Comparison of ENCODE assay signal across 1 cellular context in genomic region chr4:18012115-18012806, GRCh38.
TF ChIP-seq lines count a peak whose summit lies in the region.

No MANE protein-coding gene starts in this region.

TF ChIP-seq in SK-N-SH, 30 proteins besides CTCF, POLR2A, EP300 and RAD21 (continued from another document):
- no peak for TF ChIP-seq TAF1 (IDR thresholded peaks at IDR 0.05; ENCODE audit: borderline replicate concordance, low read depth, low read length)
- no peak for TF ChIP-seq FOXM1 (IDR thresholded peaks at IDR 0.05; ENCODE audit: low read depth)
- TF ChIP-seq SIN3A (IDR thresholded peaks at IDR 0.05; ENCODE audit: borderline replicate concordance, low read depth, low read length) = no peak
- no peak for TF ChIP-seq GABPA (IDR thresholded peaks at IDR 0.05; ENCODE audit: low read depth)
- TF ChIP-seq FOSL2 (IDR thresholded peaks at IDR 0.05; ENCODE audit: borderline replicate concordance, low read depth) = no peak
- TF ChIP-seq SMC3 (IDR thresholded peaks at IDR 0.05; ENCODE audit: low read depth, low read length) = no peak
- TF ChIP-seq CHD2 (IDR thresholded peaks at IDR 0.05; ENCODE audit: low read length, partially characterized antibody) = no peak
- no peak for TF ChIP-seq RFX5 (IDR thresholded peaks at IDR 0.05; ENCODE audit: low read length)
- no peak for TF ChIP-seq ELF1 (IDR thresholded peaks at IDR 0.05)
